In genomic region chr4:143882892-143883291, GRCh38 we compare ENCODE assay signal across 40 cellular contexts. TPM values are rescaled to one million over a fixed set of nuclear protein-coding genes. Genes with fewer than 3 reads are reported as not detected.
"Had no signal": no experiment of that assay in that cellular context is flagged by ENCODE, and none has a peak within 500 bp of the region (broad histone marks: within the 10 kb centered on the region; RNA-seq: fewer than 3 reads in every experiment).

No MANE protein-coding gene starts in this region.

- H3K4me1 ChIP-seq: Peyer's patch, SJSA1 had no signal

- H3K4me1 Mint-ChIP-seq: activated B cell treated with CpG ODN at 0.5 μM for 24 hours; activated naive CD4-positive, alpha-beta T cell treated with anti-CD3 and anti-CD28 coated beads, Interleukin-2, amount 10 ng/mL, durations not matched to agents 7 days and 5 days; activated naive CD8-positive, alpha-beta T cell treated with anti-CD3 and anti-CD28 coated beads for 36 hours; central memory CD8-positive, alpha-beta T cell had no signal

- H3K36me3 Mint-ChIP-seq: activated CD4-positive, alpha-beta memory T cell treated with anti-CD3 and anti-CD28 coated beads for 36 hours; activated naive CD4-positive, alpha-beta T cell treated with anti-CD3 and anti-CD28 coated beads, Interleukin-2, amount 10 ng/mL, durations not matched to agents 7 days and 5 days; activated naive CD8-positive, alpha-beta T cell treated with anti-CD3 and anti-CD28 coated beads for 36 hours had no signal

- H3K4me3 Mint-ChIP-seq: activated B cell treated with CpG ODN at 0.5 μM for 24 hours; activated CD4-positive, alpha-beta memory T cell treated with anti-CD3 and anti-CD28 coated beads for 36 hours; activated naive CD4-positive, alpha-beta T cell treated with anti-CD3 and anti-CD28 coated beads, Interleukin-2, amount 10 ng/mL, durations not matched to agents 7 days and 5 days; activated naive CD8-positive, alpha-beta T cell treated with anti-CD3 and anti-CD28 coated beads for 36 hours; activated T-cell treated with anti-CD3 and anti-CD28 coated beads, Interleukin-2, amount 50 U/mL, for 72 hours; central memory CD8-positive, alpha-beta T cell had no signal

- H3K27ac ChIP-seq: brain microvascular endothelial cell, Peyer's patch, SJSA1, VCaP had no signal

- H3K9me3 Mint-ChIP-seq: activated B cell treated with CpG ODN at 0.5 μM for 24 hours; activated CD4-positive, alpha-beta memory T cell treated with anti-CD3 and anti-CD28 coated beads for 36 hours; activated naive CD4-positive, alpha-beta T cell treated with anti-CD3 and anti-CD28 coated beads, Interleukin-2, amount 10 ng/mL, durations not matched to agents 7 days and 5 days; activated naive CD8-positive, alpha-beta T cell treated with anti-CD3 and anti-CD28 coated beads for 36 hours; activated T-cell treated with anti-CD3 and anti-CD28 coated beads, Interleukin-2, amount 50 U/mL, for 72 hours; activated T-helper 2 cell treated with anti-CD3 and anti-CD28 coated beads, Interferon-gamma antibody, Interleukin-2, Interleukin-4, amounts not matched to agents 10 μg/mL and 5 μg/mL and 100 μg/mL, durations not matched to agents 14 hours and 24 hours and 36 hours; central memory CD8-positive, alpha-beta T cell had no signal

- H3K9me3 ChIP-seq: MG63, Peyer's patch, SJSA1 had no signal

- H3K36me3 ChIP-seq: brain microvascular endothelial cell, MG63, Peyer's patch, SJSA1 had no signal

- DNase-seq: activated B cell treated with CpG ODN at 0.5 μM for 24 hours; activated CD4-positive, alpha-beta memory T cell treated with anti-CD3 and anti-CD28 coated beads for 36 hours; activated CD4-positive, alpha-beta T cell treated with anti-CD3 and anti-CD28 coated beads for 4 hours; activated CD4-positive, alpha-beta T cell treated with anti-CD3 and anti-CD28 coated beads, Interleukin-2, amount 50 U/mL, for 1 hour; activated CD4-positive, CD25-positive, alpha-beta regulatory T cell treated with anti-CD3 and anti-CD28 coated beads, Interleukin-2, amount 50 U/mL, for 72 hours; activated gamma-delta T cell treated with Interleukin-2 at 50 U/mL for 16 hours; activated naive CD4-positive, alpha-beta T cell treated with anti-CD3 and anti-CD28 coated beads, Interleukin-2, amount 10 ng/mL, durations not matched to agents 7 days and 5 days; activated naive CD8-positive, alpha-beta T cell treated with anti-CD3 and anti-CD28 coated beads for 36 hours; activated T-cell treated with anti-CD3 and anti-CD28 coated beads, Interleukin-2, amount 50 U/mL, for 1 hour; activated T-cell treated with anti-CD3 and anti-CD28 coated beads, Interleukin-2, amount 50 U/mL, for 72 hours; amniotic stem cell; aorta; brain microvascular endothelial cell; Karpas-422; MG63; NCI-H1048; NCI-H1105 treated with DMSO at 0.1 percent for 48 hours; NCI-H1436; NCI-H1694; NCI-H2029; NCI-H2171 treated with DMSO at 0.1 percent for 48 hours; NCI-H226; NCI-H446 treated with DMSO at 0.1 percent for 48 hours; NCI-H524; NCI-H69; NK-92 treated with Interleukin-12 subunit alpha and Interleukin-12 subunit beta, amount 100 ng/mL, for 24 hours; PC-3; Peyer's patch; RPMI8226; SHP77 treated with DMSO at 0.1 percent for 48 hours; T-helper 1 cell; T-helper 2 cell; T-helper 9 cell had no signal

- H3K27me3 Mint-ChIP-seq: activated B cell treated with CpG ODN at 0.5 μM for 24 hours; activated CD4-positive, alpha-beta memory T cell treated with anti-CD3 and anti-CD28 coated beads for 36 hours; activated naive CD4-positive, alpha-beta T cell treated with anti-CD3 and anti-CD28 coated beads, Interleukin-2, amount 10 ng/mL, durations not matched to agents 7 days and 5 days; activated naive CD8-positive, alpha-beta T cell treated with anti-CD3 and anti-CD28 coated beads for 36 hours; central memory CD8-positive, alpha-beta T cell had no signal

- H3K27me3 ChIP-seq: brain microvascular endothelial cell, MG63, Peyer's patch, SJSA1 had no signal

- H3K27ac Mint-ChIP-seq: activated B cell treated with CpG ODN at 0.5 μM for 24 hours; activated CD4-positive, alpha-beta memory T cell treated with anti-CD3 and anti-CD28 coated beads for 36 hours; activated naive CD4-positive, alpha-beta T cell treated with anti-CD3 and anti-CD28 coated beads, Interleukin-2, amount 10 ng/mL, durations not matched to agents 7 days and 5 days; activated naive CD8-positive, alpha-beta T cell treated with anti-CD3 and anti-CD28 coated beads for 36 hours; activated T-cell treated with anti-CD3 and anti-CD28 coated beads, Interleukin-2, amount 50 U/mL, for 72 hours; activated T-helper 2 cell treated with anti-CD3 and anti-CD28 coated beads, Interferon-gamma antibody, Interleukin-2, Interleukin-4, amounts not matched to agents 10 μg/mL and 5 μg/mL and 100 μg/mL, durations not matched to agents 14 hours and 24 hours and 36 hours had no signal

- ATAC-seq: K562, PC-3, SK-N-SH treated with all-trans-retinoic acid at 6 μM for 48 hours had no signal

- H3K4me3 ChIP-seq: K562, MG63, Peyer's patch, SJSA1 had no signal

RNA-seq across cellular contexts. Expression of gene GYPE, which starts 22.5 kb away (rescaled TPM):
- total RNA-seq: chondrocyte, PC-3 had no signal
